Comparison of ENCODE assay signal across 8 cellular contexts in genomic region chr9:14846871-14847311, GRCh38.
DNase-seq lines count a peak whose midpoint lies in the region; ATAC-seq and TF ChIP-seq lines count a peak whose summit lies in the region.

No MANE protein-coding gene starts in this region.

- no peak overlapping the region for H3K27ac ChIP-seq in CD4-positive, alpha-beta T cell (ENCODE audit: low read depth, low read length)

- H3K9me3 ChIP-seq in CD4-positive, alpha-beta T cell (ENCODE audit: control insufficient read depth, low read length), result no peaks in the 10 kb centered on the region

- CTCF ChIA-PET in CD4-positive, alpha-beta T cell (lab: Charles Lee), result no interaction called here
- CTCF ChIA-PET in activated CD8-positive, alpha-beta memory T cell treated with anti-CD3 and anti-CD28 coated beads, Interleukin-2, amount 10 ng/mL, durations not matched to agents 7 days and 5 days (lab: Charles Lee), result no interaction called here

- TF ChIP-seq CTCF in CD4-positive, alpha-beta T cell (IDR thresholded peaks at IDR 0.05), result peak; percentile 39

- H3K27me3 Mint-ChIP-seq in CD4-positive, alpha-beta T cell, result peaks cover 41% of the 10 kb centered on the region
- peaks cover 3% of the 10 kb centered on the region for H3K27me3 Mint-ChIP-seq in activated CD8-positive, alpha-beta memory T cell treated with anti-CD3 and anti-CD28 coated beads, Interleukin-2, amount 10 ng/mL, durations not matched to agents 7 days and 5 days

- H3K27me3 ChIP-seq in CD4-positive, alpha-beta T cell (ENCODE audit: control insufficient read depth, insufficient read depth, low read length), result peaks cover 7% of the 10 kb centered on the region

- no peaks in the 10 kb centered on the region for H3K36me3 Mint-ChIP-seq in CD4-positive, alpha-beta T cell (ENCODE audit: low read depth)
- no peaks in the 10 kb centered on the region for H3K36me3 Mint-ChIP-seq in activated CD8-positive, alpha-beta memory T cell treated with anti-CD3 and anti-CD28 coated beads, Interleukin-2, amount 10 ng/mL, durations not matched to agents 7 days and 5 days

- H3K4me3 Mint-ChIP-seq in CD4-positive, alpha-beta T cell, result no peak overlapping the region
- no peak overlapping the region for H3K4me3 Mint-ChIP-seq in activated CD8-positive, alpha-beta memory T cell treated with anti-CD3 and anti-CD28 coated beads, Interleukin-2, amount 10 ng/mL, durations not matched to agents 7 days and 5 days

- ATAC-seq in CD4-positive, alpha-beta T cell (ENCODE audit: poor library complexity), result no peak
- ATAC-seq in GM19025 (IDR thresholded peaks at IDR 0.05; ENCODE audit: low read depth, unreplicated experiment) (peak; percentile 88), HG03108 (IDR thresholded peaks at IDR 0.05; ENCODE audit: unreplicated experiment) (peak; percentile 96)
- peak; percentile 71 for ATAC-seq in activated CD8-positive, alpha-beta memory T cell treated with anti-CD3 and anti-CD28 coated beads, Interleukin-2, amount 10 ng/mL, durations not matched to agents 7 days and 5 days

- POLR2A ChIA-PET in CD4-positive, alpha-beta T cell (lab: Charles Lee), result no interaction called here

- H3K4me1 Mint-ChIP-seq in CD4-positive, alpha-beta T cell (ENCODE audit: low read depth), result no peaks in the 10 kb centered on the region
- H3K4me1 Mint-ChIP-seq in activated CD8-positive, alpha-beta memory T cell treated with anti-CD3 and anti-CD28 coated beads, Interleukin-2, amount 10 ng/mL, durations not matched to agents 7 days and 5 days, result no peaks in the 10 kb centered on the region

- intact Hi-C loops in CD4-positive, alpha-beta T cell (cut with DNase I, micrococcal nuclease), result loop anchor here in 1 of 2 experiments (10.0 kb wide), 1 partner anchor 288 kb away; no protein-coding TSS in a partner anchor

- H3K9me3 Mint-ChIP-seq in CD4-positive, alpha-beta T cell, result no peaks in the 10 kb centered on the region
- no peaks in the 10 kb centered on the region for H3K9me3 Mint-ChIP-seq in activated CD8-positive, alpha-beta memory T cell treated with anti-CD3 and anti-CD28 coated beads, Interleukin-2, amount 10 ng/mL, durations not matched to agents 7 days and 5 days (ENCODE audit: low read depth)

- DNase-seq in CD4-positive, alpha-beta T cell, result peak; percentile 13 to 52 (median 24)
- peak; percentile 78 to 86 for DNase-seq in NCI-H524 (lab: John Stamatoyannopoulos, UW)
- peak; percentile 63 for DNase-seq in activated CD8-positive, alpha-beta memory T cell treated with anti-CD3 and anti-CD28 coated beads, Interleukin-2, amount 10 ng/mL, durations not matched to agents 7 days and 5 days
- DNase-seq in fibroblast of the conjunctiva (ENCODE audit: low read depth), result peak; percentile 13
- peak; percentile 8 for DNase-seq in renal cortical epithelial cell (ENCODE audit: low read depth)
- no peak for DNase-seq in amniotic stem cell (lab: John Stamatoyannopoulos, UW)

- H3K27ac Mint-ChIP-seq in CD4-positive, alpha-beta T cell, result no peak overlapping the region
- no peak overlapping the region for H3K27ac Mint-ChIP-seq in activated CD8-positive, alpha-beta memory T cell treated with anti-CD3 and anti-CD28 coated beads, Interleukin-2, amount 10 ng/mL, durations not matched to agents 7 days and 5 days
